In the genomic region with DNA sequence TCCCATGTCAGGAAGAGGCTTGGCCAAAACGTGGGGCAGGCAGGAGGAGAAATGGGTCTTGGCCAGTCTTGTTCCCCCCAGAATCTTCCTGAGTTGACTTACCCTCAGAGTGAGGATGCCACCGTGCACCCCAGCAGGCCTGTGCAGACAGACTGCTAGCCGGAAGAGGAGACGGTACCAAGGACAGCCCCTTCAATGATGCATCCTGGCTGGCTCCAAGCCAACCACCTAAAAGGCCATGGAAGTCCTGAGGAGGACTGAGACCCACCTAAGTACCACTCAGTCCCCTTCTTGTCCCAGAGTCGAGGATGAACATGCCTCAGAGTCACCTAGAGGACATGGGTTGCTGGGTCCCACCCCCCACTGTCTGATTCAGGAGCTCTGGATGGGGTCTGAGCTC, we compare ENCODE assay signal across 28 cellular contexts. TPM values are rescaled to one million over a fixed set of nuclear protein-coding genes. Genes with fewer than 3 reads are reported as not detected.
DNase-seq lines count a peak whose midpoint lies in the region; ATAC-seq and TF ChIP-seq lines count a peak whose summit lies in the region.
"Had no signal": no experiment of that assay in that cellular context is flagged by ENCODE, and none has a peak within 500 bp of the region (broad histone marks: within the 10 kb centered on the region; RNA-seq: fewer than 3 reads in every experiment).

No MANE protein-coding gene starts in this region.

- CTCF ChIA-PET in HEK293 (lab: Yijun Ruan, JAX): interaction anchor here (1.0 kb wide), 1 partner anchor 23 kb away, joined by 3 read pairs; no protein-coding TSS in a partner anchor
- CTCF ChIA-PET in activated CD4-positive, alpha-beta T cell treated with anti-CD3 and anti-CD28 coated beads, Interleukin-2, amount 10 ng/mL, durations not matched to agents 7 days and 5 days (lab: Charles Lee): no interaction called here

- POLR2A ChIA-PET in HEK293 (lab: Yijun Ruan, JAX): no interaction called here
- POLR2A ChIA-PET in activated CD4-positive, alpha-beta T cell treated with anti-CD3 and anti-CD28 coated beads, Interleukin-2, amount 10 ng/mL, durations not matched to agents 7 days and 5 days (lab: Charles Lee): no interaction called here

- no peaks in the 10 kb centered on the region for H3K4me1 Mint-ChIP-seq in activated CD4-positive, alpha-beta T cell treated with anti-CD3 and anti-CD28 coated beads, Interleukin-2, amount 10 ng/mL, durations not matched to agents 7 days and 5 days
- H3K4me1 Mint-ChIP-seq: CD14-positive monocyte; CD4-positive, alpha-beta memory T cell; CD4-positive, CD25-positive, alpha-beta regulatory T cell; CD8-positive, alpha-beta memory T cell had no signal

- DNase-seq in left cardiac atrium (peak; percentile 45), left ventricle myocardium inferior (no peak), posterior vena cava (ENCODE audit: low spot score) (peak; percentile 56), HCEC 1CT (no peak)
- DNase-seq in activated CD4-positive, alpha-beta T cell treated with anti-CD3 and anti-CD28 coated beads, Interleukin-2, amount 10 ng/mL, durations not matched to agents 7 days and 5 days: no peak
- DNase-seq: 8988T; ACHN; BE2C; C1 segment of cervical spinal cord; CD4-positive, alpha-beta memory T cell; CD4-positive, CD25-positive, alpha-beta regulatory T cell; CD8-positive, alpha-beta memory T cell; COR-L47; DMS 273 treated with DMSO at 0.1 percent for 48 hours; DMS153; DMS53; DMS79; DND-41; EL; GF-D8 had no signal

- intact Hi-C loops in left cardiac atrium (cut with DNase I): no loop called here
- intact Hi-C loops in left ventricle myocardium inferior (cut with micrococcal nuclease): no loop called here
- intact Hi-C loops in posterior vena cava (cut with DNase I): no loop called here

- no peak overlapping the region for H3K27ac ChIP-seq in left ventricle myocardium inferior (replicated peaks)
- H3K27ac ChIP-seq in HEK293 (ENCODE audit: extremely low read depth, low read depth, low read length): no peak overlapping the region
- H3K27ac ChIP-seq: BLaER1 had no signal

- no peaks in the 10 kb centered on the region for H3K9me3 Mint-ChIP-seq in activated CD4-positive, alpha-beta T cell treated with anti-CD3 and anti-CD28 coated beads, Interleukin-2, amount 10 ng/mL, durations not matched to agents 7 days and 5 days
- H3K9me3 Mint-ChIP-seq: CD14-positive monocyte; CD4-positive, alpha-beta memory T cell; CD4-positive, CD25-positive, alpha-beta regulatory T cell; CD8-positive, alpha-beta memory T cell had no signal

- H3K9me3 ChIP-seq in left ventricle myocardium inferior (replicated peaks): no peaks in the 10 kb centered on the region
- no peaks in the 10 kb centered on the region for H3K9me3 ChIP-seq in HEK293 (ENCODE audit: control insufficient read depth, insufficient read depth, low read depth, low read length)
- H3K9me3 ChIP-seq: BE2C, BLaER1 had no signal

- H3K4me3 ChIP-seq in left ventricle myocardium inferior: no peak overlapping the region
- H3K4me3 ChIP-seq in HEK293 (ENCODE audit: low read depth, low read length): no peak overlapping the region
- H3K4me3 ChIP-seq: BLaER1 had no signal

- H3K36me3 ChIP-seq in left ventricle myocardium inferior (peaks cover 3% of the 10 kb centered on the region), HEK293 (ENCODE audit: control insufficient read depth in 2 of 2, insufficient read depth in 1 of 2, low read length in 2 of 2) (no peaks in the 10 kb centered on the region)
- H3K36me3 ChIP-seq: BE2C had no signal

- no peaks in the 10 kb centered on the region for H3K36me3 Mint-ChIP-seq in activated CD4-positive, alpha-beta T cell treated with anti-CD3 and anti-CD28 coated beads, Interleukin-2, amount 10 ng/mL, durations not matched to agents 7 days and 5 days (ENCODE audit: low read depth)
- H3K36me3 Mint-ChIP-seq: CD4-positive, alpha-beta memory T cell; CD4-positive, CD25-positive, alpha-beta regulatory T cell; CD8-positive, alpha-beta memory T cell had no signal

- H3K4me1 ChIP-seq in left ventricle myocardium inferior (peaks cover 6% of the 10 kb centered on the region), HEK293 (ENCODE audit: control insufficient read depth, insufficient read depth, low read length) (no peaks in the 10 kb centered on the region)
- H3K4me1 ChIP-seq: BE2C had no signal

- H3K27me3 ChIP-seq in left ventricle myocardium inferior (ENCODE audit: low read depth): no peaks in the 10 kb centered on the region
- H3K27me3 ChIP-seq: BE2C, BLaER1 had no signal

- TF ChIP-seq CTCF in left ventricle myocardium inferior (IDR thresholded peaks at IDR 0.05; ENCODE audit: borderline replicate concordance) (no peak), HEK293 (tag by site-specific recombination; IDR thresholded peaks at IDR 0.05) (no peak)

- ATAC-seq in left cardiac atrium: no peak
- no peak for ATAC-seq in HG03571 (IDR thresholded peaks at IDR 0.05; ENCODE audit: unreplicated experiment)

- H3K4me3 Mint-ChIP-seq in activated CD4-positive, alpha-beta T cell treated with anti-CD3 and anti-CD28 coated beads, Interleukin-2, amount 10 ng/mL, durations not matched to agents 7 days and 5 days: no peak overlapping the region
- H3K4me3 Mint-ChIP-seq: CD14-positive monocyte; CD4-positive, alpha-beta memory T cell; CD4-positive, CD25-positive, alpha-beta regulatory T cell; CD8-positive, alpha-beta memory T cell had no signal

- H3K27me3 Mint-ChIP-seq in activated CD4-positive, alpha-beta T cell treated with anti-CD3 and anti-CD28 coated beads, Interleukin-2, amount 10 ng/mL, durations not matched to agents 7 days and 5 days: no peaks in the 10 kb centered on the region
- H3K27me3 Mint-ChIP-seq: CD4-positive, alpha-beta memory T cell; CD4-positive, CD25-positive, alpha-beta regulatory T cell; CD8-positive, alpha-beta memory T cell had no signal

- H3K27ac Mint-ChIP-seq in activated CD4-positive, alpha-beta T cell treated with anti-CD3 and anti-CD28 coated beads, Interleukin-2, amount 10 ng/mL, durations not matched to agents 7 days and 5 days: no peak overlapping the region
- H3K27ac Mint-ChIP-seq: CD4-positive, alpha-beta memory T cell; CD4-positive, CD25-positive, alpha-beta regulatory T cell; CD8-positive, alpha-beta memory T cell had no signal

TF ChIP-seq in HEK293, 187 proteins besides CTCF, POLR2A, EP300 and RAD21:
- no peak for TF ChIP-seq ZNF624 (tag by site-specific recombination; IDR thresholded peaks at IDR 0.05)
- TF ChIP-seq REST (tag by site-specific recombination; IDR thresholded peaks at IDR 0.05): peak; percentile 76

TF ChIP-seq in PFSK-1, 5 proteins besides CTCF, POLR2A, EP300 and RAD21:
- peak; percentile 51 to 75; a peak in 3 of 4 replicates for TF ChIP-seq REST (IDR thresholded peaks at IDR 0.05; ENCODE audit: insufficient read depth in 1 of 2, low read depth in 2 of 2, low read length in 2 of 2)
- no peak for TF ChIP-seq FOXP2 (optimal IDR thresholded peaks at IDR 0.05; ENCODE audit: borderline replicate concordance, extremely low read depth, extremely low read length, insufficient read depth)
- no peak for TF ChIP-seq TAF1 (IDR thresholded peaks at IDR 0.05; ENCODE audit: borderline replicate concordance, insufficient read depth, low read length)
- no peak for TF ChIP-seq SIN3A (IDR thresholded peaks at IDR 0.05; ENCODE audit: borderline replicate concordance, insufficient read depth, low read length)

RNA-seq across cellular contexts. Expression of gene RCVRN, which starts 46.7 kb away (rescaled TPM):
- under 1 TPM in 1 of 2 donors, not detected in 1; 0.47 TPM for total RNA-seq in left cardiac atrium
- total RNA-seq in left ventricle myocardium inferior: 0.47 TPM
- polyA plus RNA-seq in PFSK-1 (2012; ENCODE audit: insufficient read length, low read depth): 0.67 TPM
- total RNA-seq in posterior vena cava: under 1 TPM; 0.33 to 0.74 TPM
- not detected for total RNA-seq in activated CD4-positive, alpha-beta T cell treated with anti-CD3 and anti-CD28 coated beads, Interleukin-2, amount 10 ng/mL, durations not matched to agents 7 days and 5 days
- total RNA-seq: A673; CD4-positive, alpha-beta memory T cell; CD4-positive, CD25-positive, alpha-beta regulatory T cell; CD8-positive, alpha-beta memory T cell; Daoy had no signal
- polyA plus RNA-seq: AG04450; CD14-positive monocyte; CD4-positive, alpha-beta memory T cell; CD4-positive, CD25-positive, alpha-beta regulatory T cell; CD8-positive, alpha-beta memory T cell had no signal

Comparison
In these comparisons a context has a peak if more than half of its experiments do, and no peak if none do; other contexts are left out.
1. DNase-seq: peak in left cardiac atrium (single experiment) and posterior vena cava (single experiment); none in left ventricle myocardium inferior (single experiment), activated CD4-positive, alpha-beta T cell treated with anti-CD3 and anti-CD28 coated beads, Interleukin-2, amount 10 ng/mL, durations not matched to agents 7 days and 5 days (single experiment) and HCEC 1CT (single experiment).